ENCODE assay signal across 11 cellular contexts in genomic region chr19:3338541-3339181, GRCh38. TPM values are rescaled to one million over a fixed set of nuclear protein-coding genes. Genes with fewer than 3 reads are reported as not detected.
DNase-seq lines count a peak whose midpoint lies in the region; ATAC-seq and TF ChIP-seq lines count a peak whose summit lies in the region.
"Had no signal": no experiment of that assay in that cellular context is flagged by ENCODE, and none has a peak within 500 bp of the region (broad histone marks: within the 10 kb centered on the region; RNA-seq: fewer than 3 reads in every experiment).

No MANE protein-coding gene starts in this region.

- peaks cover 0 to 22% (median 4%) of the 10 kb centered on the region in 4 donors for H3K4me1 Mint-ChIP-seq in CD4-positive, CD25-positive, alpha-beta regulatory T cell
- H3K4me1 Mint-ChIP-seq in activated B cell treated with CpG ODN at 0.5 μM for 24 hours = peaks cover 3% of the 10 kb centered on the region

- H3K4me3 Mint-ChIP-seq in CD4-positive, CD25-positive, alpha-beta regulatory T cell = peak overlapping the region; percentile 29 to 82 (median 56)
- H3K4me3 Mint-ChIP-seq in activated B cell treated with CpG ODN at 0.5 μM for 24 hours = no peak overlapping the region

- H3K4me3 ChIP-seq in CD4-positive, CD25-positive, alpha-beta regulatory T cell (ENCODE audit: low read depth, low read length) = no peak overlapping the region
- H3K4me3 ChIP-seq in sigmoid colon = no peak overlapping the region

- intact Hi-C loops in activated B cell treated with CpG ODN at 0.5 μM for 24 hours (cut with micrococcal nuclease) (no loop called here), sigmoid colon (cut with DNase I) (loop anchor here (5.0 kb wide), 1 partner anchor 39 kb away; no protein-coding TSS in a partner anchor)

- H3K27ac Mint-ChIP-seq in CD4-positive, CD25-positive, alpha-beta regulatory T cell = peak overlapping the region; percentile 90 to 96 (median 91)
- no peak overlapping the region for H3K27ac Mint-ChIP-seq in activated B cell treated with CpG ODN at 0.5 μM for 24 hours

- H3K27ac ChIP-seq in CD4-positive, CD25-positive, alpha-beta regulatory T cell (ENCODE audit: insufficient read depth, low read length, poor library complexity, severe bottlenecking) = peak overlapping the region; percentile 63
- H3K27ac ChIP-seq in cingulate gyrus (ENCODE audit: low read depth, low read length) (peak overlapping the region; percentile 29), sigmoid colon (peak overlapping the region; percentile 93 to 99 (median 97))

- TF ChIP-seq CTCF in activated B cell treated with CpG ODN at 0.5 μM for 24 hours (IDR thresholded peaks at IDR 0.05) (no peak), sigmoid colon (IDR thresholded peaks at IDR 0.05) (no peak)

- no peak for TF ChIP-seq EP300 in sigmoid colon (IDR thresholded peaks at IDR 0.05)

- DNase-seq in CD4-positive, CD25-positive, alpha-beta regulatory T cell = peak; percentile 45 to 92 (median 75)
- no peak for DNase-seq in activated B cell treated with CpG ODN at 0.5 μM for 24 hours
- DNase-seq in sigmoid colon = peak; percentile 77
- DNase-seq in DMS 273 treated with DMSO at 0.1 percent for 48 hours (lab: John Stamatoyannopoulos, UW) = no peak
- DNase-seq: EL, NCI-H524, substantia nigra had no signal

- POLR2A ChIA-PET in activated B cell treated with CpG ODN at 0.5 μM for 24 hours (lab: Charles Lee) = interaction anchor here (0.7 kb wide), 1 partner anchor 1676 kb away, joined by 6 read pairs; no protein-coding TSS in a partner anchor

- CTCF ChIA-PET in activated B cell treated with CpG ODN at 0.5 μM for 24 hours (lab: Charles Lee) = no interaction called here

- ATAC-seq in CD4-positive, CD25-positive, alpha-beta regulatory T cell (ENCODE audit: low read depth in 2 of 2) = peak; percentile 96 to 99
- peak; percentile 28 for ATAC-seq in activated B cell treated with CpG ODN at 0.5 μM for 24 hours (ENCODE audit: low read depth)
- no peak for ATAC-seq in HG03095 (IDR thresholded peaks at IDR 0.05; ENCODE audit: unreplicated experiment)
- no peak for ATAC-seq in HG02759 (IDR thresholded peaks at IDR 0.05; ENCODE audit: unreplicated experiment)
- no peak for ATAC-seq in GM18520 (IDR thresholded peaks at IDR 0.05; ENCODE audit: unreplicated experiment)

- H3K9me3 ChIP-seq in CD4-positive, CD25-positive, alpha-beta regulatory T cell (ENCODE audit: control insufficient read depth in 2 of 2, low read length in 2 of 2) = no peaks in the 10 kb centered on the region
- H3K9me3 ChIP-seq in sigmoid colon = no peaks in the 10 kb centered on the region

- 18 to 28% methylated on average over 12 of the region's 12 CpGs for WGBS in sigmoid colon, 2 donors

- peaks cover 10% of the 10 kb centered on the region for H3K4me1 ChIP-seq in CD4-positive, CD25-positive, alpha-beta regulatory T cell (ENCODE audit: control insufficient read depth, insufficient read depth, low read length, poor library complexity, severe bottlenecking)
- H3K4me1 ChIP-seq in sigmoid colon = peaks cover 0 to 71% (median 64%) of the 10 kb centered on the region in 4 donors

- peak in 1 of 2 donors; percentile 44 for TF ChIP-seq POLR2A in sigmoid colon (IDR thresholded peaks at IDR 0.05)

- no peaks in the 10 kb centered on the region for H3K27me3 Mint-ChIP-seq in CD4-positive, CD25-positive, alpha-beta regulatory T cell
- peaks cover 18% of the 10 kb centered on the region for H3K27me3 Mint-ChIP-seq in activated B cell treated with CpG ODN at 0.5 μM for 24 hours

- no peaks in the 10 kb centered on the region for H3K27me3 ChIP-seq in CD4-positive, CD25-positive, alpha-beta regulatory T cell (ENCODE audit: control insufficient read depth, insufficient read depth, low read length)
- no peaks in the 10 kb centered on the region for H3K27me3 ChIP-seq in sigmoid colon

- H3K36me3 Mint-ChIP-seq in CD4-positive, CD25-positive, alpha-beta regulatory T cell = no peaks in the 10 kb centered on the region
- H3K36me3 Mint-ChIP-seq in activated B cell treated with CpG ODN at 0.5 μM for 24 hours (ENCODE audit: low read depth) = no peaks in the 10 kb centered on the region

- H3K36me3 ChIP-seq in CD4-positive, CD25-positive, alpha-beta regulatory T cell (ENCODE audit: control insufficient read depth, insufficient read depth, low read length) = no peaks in the 10 kb centered on the region
- no peaks in the 10 kb centered on the region for H3K36me3 ChIP-seq in sigmoid colon

- peaks cover 0 to 2% (median 0%) of the 10 kb centered on the region in 7 donors for H3K9me3 Mint-ChIP-seq in CD4-positive, CD25-positive, alpha-beta regulatory T cell
- no peaks in the 10 kb centered on the region for H3K9me3 Mint-ChIP-seq in activated B cell treated with CpG ODN at 0.5 μM for 24 hours

RNA-seq across cellular contexts. Expression of gene NFIC, which starts 27.7 kb away (rescaled TPM):
- total RNA-seq in CD4-positive, CD25-positive, alpha-beta regulatory T cell = 17.8 TPM
- 1 to 10 TPM; 3.7 to 5.8 (median 4.0) TPM for polyA plus RNA-seq in CD4-positive, CD25-positive, alpha-beta regulatory T cell
- total RNA-seq in activated B cell treated with CpG ODN at 0.5 μM for 24 hours (17.3 and 18.8 TPM in 2 replicates), sigmoid colon (100 to 1,000 TPM in 1 of 4 donors, 10 to 100 TPM in 3; 63.2 to 114 (median 74.2) TPM)
- polyA plus RNA-seq in sigmoid colon = 10 to 100 TPM in 2 of 3 donors, 1 to 10 TPM in 1; 9.0 to 45.7 (median 10.2) TPM

Comparison
In these comparisons a context has a peak if more than half of its experiments do, and no peak if none do; other contexts are left out.
1. ATAC-seq: peak in CD4-positive, CD25-positive, alpha-beta regulatory T cell (2 of 2) and activated B cell treated with CpG ODN at 0.5 μM for 24 hours (single experiment); none in HG03095 (single experiment), HG02759 (single experiment) and GM18520 (single experiment).
2. DNase-seq: peak in CD4-positive, CD25-positive, alpha-beta regulatory T cell (3 of 3) and sigmoid colon (single experiment); none in activated B cell treated with CpG ODN at 0.5 μM for 24 hours (single experiment) and DMS 273 treated with DMSO at 0.1 percent for 48 hours (single experiment).
3. H3K27ac ChIP-seq: peak in every context shown above with its lines; median percentile 97 in sigmoid colon; 63 in CD4-positive, CD25-positive, alpha-beta regulatory T cell; 29 in cingulate gyrus.